ENCODE assay signal across 32 cellular contexts in the genomic region with DNA sequence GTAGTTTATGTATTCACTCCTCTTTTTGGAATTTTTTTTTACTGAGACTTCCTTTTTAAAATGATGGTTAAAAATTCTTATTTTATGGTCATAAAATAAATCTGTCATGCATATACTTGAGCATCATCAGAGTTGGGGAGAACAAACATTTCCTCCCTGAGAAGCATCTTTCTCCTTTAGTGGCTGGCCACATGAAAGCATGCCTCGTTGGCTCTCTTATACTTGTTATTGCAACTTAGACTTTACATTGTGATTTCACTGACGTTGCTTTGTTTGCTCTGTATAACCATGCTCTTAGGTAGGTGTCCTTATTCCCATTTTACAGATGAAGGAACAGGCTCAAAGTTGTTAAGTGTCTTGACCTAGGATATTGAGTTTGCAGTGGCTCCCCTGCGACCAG.
"Had no signal": no experiment of that assay in that cellular context is flagged by ENCODE, and none has a peak within 500 bp of the region (broad histone marks: within the 10 kb centered on the region; RNA-seq: fewer than 3 reads in every experiment).

No MANE protein-coding gene starts in this region.

- H3K27ac ChIP-seq: ascending aorta, cardiac muscle cell, VCaP had no signal

- H3K4me3 Mint-ChIP-seq: activated B cell treated with CpG ODN at 0.5 μM for 24 hours; activated CD4-positive, alpha-beta memory T cell treated with anti-CD3 and anti-CD28 coated beads for 36 hours; activated CD8-positive, alpha-beta T cell treated with anti-CD3 and anti-CD28 coated beads for 36 hours; activated naive CD4-positive, alpha-beta T cell treated with anti-CD3 and anti-CD28 coated beads, Interleukin-2, amount 10 ng/mL, durations not matched to agents 7 days and 5 days; activated naive CD4-positive, alpha-beta T cell treated with anti-CD3 and anti-CD28 coated beads, Interleukin-2, amount 50 U/mL, for 24 hours; activated naive CD8-positive, alpha-beta T cell; activated naive CD8-positive, alpha-beta T cell treated with anti-CD3 and anti-CD28 coated beads, Interleukin-2, amount 10 ng/mL, durations not matched to agents 7 days and 5 days; activated naive CD8-positive, alpha-beta T cell treated with anti-CD3 and anti-CD28 coated beads, Interleukin-2, amount 50 U/mL, for 24 hours; activated T-cell treated with anti-CD3 and anti-CD28 coated beads, Interleukin-2, amount 50 U/mL, for 4 hours; brain; T-helper 1 cell treated with Interleukin-12 subunit alpha and Interleukin-12 subunit beta and Interleukin-4 antibody, amounts not matched to agents 30 μg/mL and 1 μg/mL, for 36 hours; T-helper 2 cell treated with Interferon-gamma antibody and Interleukin-4, amounts not matched to agents 5 μg/mL and 100 μg/mL, for 36 hours had no signal

- H3K9me3 ChIP-seq: ascending aorta had no signal

- H3K36me3 ChIP-seq: ascending aorta, cardiac muscle cell had no signal

- H3K9me3 Mint-ChIP-seq: activated B cell treated with CpG ODN at 0.5 μM for 24 hours; activated CD4-positive, alpha-beta memory T cell treated with anti-CD3 and anti-CD28 coated beads for 36 hours; activated CD8-positive, alpha-beta T cell treated with anti-CD3 and anti-CD28 coated beads for 36 hours; activated naive CD4-positive, alpha-beta T cell treated with anti-CD3 and anti-CD28 coated beads, Interleukin-2, amount 10 ng/mL, durations not matched to agents 7 days and 5 days; activated naive CD4-positive, alpha-beta T cell treated with anti-CD3 and anti-CD28 coated beads, Interleukin-2, amount 50 U/mL, for 24 hours; activated naive CD8-positive, alpha-beta T cell treated with anti-CD3 and anti-CD28 coated beads, Interleukin-2, amount 10 ng/mL, durations not matched to agents 7 days and 5 days; activated naive CD8-positive, alpha-beta T cell treated with anti-CD3 and anti-CD28 coated beads, Interleukin-2, amount 50 U/mL, for 24 hours; activated T-cell treated with anti-CD3 and anti-CD28 coated beads, Interleukin-2, amount 50 U/mL, for 4 hours; activated T-helper 2 cell treated with anti-CD3 and anti-CD28 coated beads, Interferon-gamma antibody, Interleukin-2, Interleukin-4, amounts not matched to agents 10 μg/mL and 5 μg/mL and 100 μg/mL, durations not matched to agents 14 hours and 24 hours and 36 hours; brain; T-helper 1 cell treated with Interleukin-12 subunit alpha and Interleukin-12 subunit beta and Interleukin-4 antibody, amounts not matched to agents 30 μg/mL and 1 μg/mL, for 36 hours; T-helper 2 cell treated with Interferon-gamma antibody and Interleukin-4, amounts not matched to agents 5 μg/mL and 100 μg/mL, for 36 hours had no signal

- ATAC-seq: activated CD8-positive, alpha-beta T cell treated with anti-CD3 and anti-CD28 coated beads for 36 hours; activated naive CD8-positive, alpha-beta T cell treated with anti-CD3 and anti-CD28 coated beads, Interleukin-2, amount 50 U/mL, for 24 hours; activated T-cell treated with anti-CD3 and anti-CD28 coated beads, Interleukin-2, amount 50 U/mL, for 4 hours had no signal

- DNase-seq: activated B cell treated with CpG ODN at 0.5 μM for 24 hours; activated CD4-positive, alpha-beta memory T cell treated with anti-CD3 and anti-CD28 coated beads for 36 hours; activated CD4-positive, alpha-beta T cell treated with anti-CD3 and anti-CD28 coated beads for 4 hours; activated CD4-positive, alpha-beta T cell treated with anti-CD3 and anti-CD28 coated beads, Interleukin-2, amount 50 U/mL, for 1 hour; activated CD4-positive, alpha-beta T cell treated with anti-CD3 and anti-CD28 coated beads, Interleukin-2, amount 50 U/mL, for 4 hours; activated CD4-positive, CD25-positive, alpha-beta regulatory T cell treated with anti-CD3 and anti-CD28 coated beads, Interleukin-2, amount 50 U/mL, for 72 hours; activated CD8-positive, alpha-beta memory T cell treated with anti-CD3 and anti-CD28 coated beads, Interleukin-2, amount 50 U/mL, for 4 hours; activated CD8-positive, alpha-beta T cell treated with anti-CD3 and anti-CD28 coated beads for 36 hours; activated effector memory CD4-positive, alpha-beta T cell treated with Interleukin-2 at 50 U/mL for 16 hours; activated gamma-delta T cell; activated naive CD4-positive, alpha-beta T cell treated with anti-CD3 and anti-CD28 coated beads, Interleukin-2, amount 10 ng/mL, durations not matched to agents 7 days and 5 days; activated naive CD4-positive, alpha-beta T cell treated with Interleukin-2 at 50 U/mL for 16 hours; activated naive CD8-positive, alpha-beta T cell treated with anti-CD3 and anti-CD28 coated beads, Interleukin-2, amount 10 ng/mL, durations not matched to agents 7 days and 5 days; activated naive CD8-positive, alpha-beta T cell treated with anti-CD3 and anti-CD28 coated beads, Interleukin-2, amount 50 U/mL, for 24 hours; activated T-cell treated with anti-CD3 and anti-CD28 coated beads for 4 hours; activated T-cell treated with anti-CD3 and anti-CD28 coated beads, Interleukin-2, amount 50 U/mL, for 1 hour; activated T-cell treated with anti-CD3 and anti-CD28 coated beads, Interleukin-2, amount 50 U/mL, for 4 hours; amygdala; anterior cingulate cortex; caudate nucleus; T-helper 1 cell; T-helper 2 cell; T-helper 9 cell had no signal

- H3K27me3 Mint-ChIP-seq: activated B cell treated with CpG ODN at 0.5 μM for 24 hours; activated CD4-positive, alpha-beta memory T cell treated with anti-CD3 and anti-CD28 coated beads for 36 hours; activated CD8-positive, alpha-beta T cell treated with anti-CD3 and anti-CD28 coated beads for 36 hours; activated naive CD4-positive, alpha-beta T cell treated with anti-CD3 and anti-CD28 coated beads, Interleukin-2, amount 10 ng/mL, durations not matched to agents 7 days and 5 days; activated naive CD4-positive, alpha-beta T cell treated with anti-CD3 and anti-CD28 coated beads, Interleukin-2, amount 50 U/mL, for 24 hours; activated naive CD8-positive, alpha-beta T cell; activated naive CD8-positive, alpha-beta T cell treated with anti-CD3 and anti-CD28 coated beads, Interleukin-2, amount 10 ng/mL, durations not matched to agents 7 days and 5 days; activated naive CD8-positive, alpha-beta T cell treated with anti-CD3 and anti-CD28 coated beads, Interleukin-2, amount 50 U/mL, for 24 hours; brain had no signal

- H3K4me3 ChIP-seq: ascending aorta, cardiac muscle cell had no signal

- H3K4me1 ChIP-seq: ascending aorta had no signal

- H3K27ac Mint-ChIP-seq: activated B cell treated with CpG ODN at 0.5 μM for 24 hours; activated CD4-positive, alpha-beta memory T cell treated with anti-CD3 and anti-CD28 coated beads for 36 hours; activated CD8-positive, alpha-beta T cell treated with anti-CD3 and anti-CD28 coated beads for 36 hours; activated naive CD4-positive, alpha-beta T cell treated with anti-CD3 and anti-CD28 coated beads, Interleukin-2, amount 10 ng/mL, durations not matched to agents 7 days and 5 days; activated naive CD4-positive, alpha-beta T cell treated with anti-CD3 and anti-CD28 coated beads, Interleukin-2, amount 50 U/mL, for 24 hours; activated naive CD8-positive, alpha-beta T cell; activated naive CD8-positive, alpha-beta T cell treated with anti-CD3 and anti-CD28 coated beads, Interleukin-2, amount 10 ng/mL, durations not matched to agents 7 days and 5 days; activated naive CD8-positive, alpha-beta T cell treated with anti-CD3 and anti-CD28 coated beads, Interleukin-2, amount 50 U/mL, for 24 hours; activated T-helper 2 cell treated with anti-CD3 and anti-CD28 coated beads, Interferon-gamma antibody, Interleukin-2, Interleukin-4, amounts not matched to agents 10 μg/mL and 5 μg/mL and 100 μg/mL, durations not matched to agents 14 hours and 24 hours and 36 hours; T-helper 1 cell treated with Interleukin-12 subunit alpha and Interleukin-12 subunit beta and Interleukin-4 antibody, amounts not matched to agents 30 μg/mL and 1 μg/mL, for 36 hours; T-helper 2 cell treated with Interferon-gamma antibody and Interleukin-4, amounts not matched to agents 5 μg/mL and 100 μg/mL, for 36 hours had no signal

- H3K4me1 Mint-ChIP-seq: activated naive CD4-positive, alpha-beta T cell treated with anti-CD3 and anti-CD28 coated beads, Interleukin-2, amount 10 ng/mL, durations not matched to agents 7 days and 5 days had no signal

- H3K36me3 Mint-ChIP-seq: activated naive CD4-positive, alpha-beta T cell treated with anti-CD3 and anti-CD28 coated beads, Interleukin-2, amount 10 ng/mL, durations not matched to agents 7 days and 5 days had no signal

- H3K27me3 ChIP-seq: ascending aorta, cardiac muscle cell had no signal
